8 cellular contexts compared by ENCODE assay signal in genomic region chr7:20798694-20799121, GRCh38. TPM values are rescaled to one million over a fixed set of nuclear protein-coding genes. Genes with fewer than 3 reads are reported as not detected.
DNase-seq lines count a peak whose midpoint lies in the region; ATAC-seq and TF ChIP-seq lines count a peak whose summit lies in the region.

No MANE protein-coding gene starts in this region.

- intact Hi-C loops in esophagus muscularis mucosa (cut with DNase I): no loop called here

- 8% methylated on average over 15 of the region's 15 CpGs for WGBS in esophagus muscularis mucosa
- WGBS in smooth muscle cell (ENCODE audit: low lambda C conversion rate): 2% methylated on average over 15 of the region's 15 CpGs

- no peak overlapping the region for H2AFZ ChIP-seq in smooth muscle cell (ENCODE audit: low read depth)

- peak overlapping the region; percentile 55 to 69 (median 58) for H3K4me3 ChIP-seq in esophagus muscularis mucosa
- H3K4me3 ChIP-seq in smooth muscle cell: peak overlapping the region; percentile 54

- no peaks in the 10 kb centered on the region for H3F3A ChIP-seq in smooth muscle cell (ENCODE audit: low read depth)

- H3K4me1 ChIP-seq in esophagus muscularis mucosa (peaks cover 9 to 21% (median 21%) of the 10 kb centered on the region in 4 donors), smooth muscle cell (ENCODE audit: low read depth) (peaks cover 35% of the 10 kb centered on the region)

- no peak for TF ChIP-seq POLR2A in esophagus muscularis mucosa (IDR thresholded peaks at IDR 0.05; ENCODE audit: low read depth)

- no peaks in the 10 kb centered on the region for H4K20me1 ChIP-seq in smooth muscle cell (ENCODE audit: low read depth)

- TF ChIP-seq EP300 in esophagus muscularis mucosa (IDR thresholded peaks at IDR 0.05): no peak

- no peak for TF ChIP-seq CTCF in esophagus muscularis mucosa (IDR thresholded peaks at IDR 0.05)
- TF ChIP-seq CTCF in smooth muscle cell (IDR thresholded peaks at IDR 0.05; ENCODE audit: borderline replicate concordance, insufficient read depth, poor library complexity, severe bottlenecking): no peak

- H3K9ac ChIP-seq in smooth muscle cell (ENCODE audit: low read depth): no peak overlapping the region

- DNase-seq in NCI-H2081 (lab: John Stamatoyannopoulos, UW): peak; percentile 65 to 80
- no peak for DNase-seq in NCI-H2081 treated with DMSO at 0.1 percent for 48 hours (lab: John Stamatoyannopoulos, UW)
- DNase-seq in NCI-H345 treated with DMSO at 0.1 percent for 48 hours (lab: John Stamatoyannopoulos, UW; ENCODE audit: unreplicated experiment): peak; percentile 74
- DNase-seq in esophagus muscularis mucosa (ENCODE audit: extremely low spot score): no peak
- DNase-seq in smooth muscle cell (lab: John Stamatoyannopoulos, UW; ENCODE audit: unreplicated experiment): no peak
- DNase-seq in HuH-7 (ENCODE audit: low spot score): no peak
- no peak for DNase-seq in SIG-M5 treated with dmso at 0.1 percent for 504 hours (lab: John Stamatoyannopoulos, UW; ENCODE audit: unreplicated experiment)

- no peak overlapping the region for H3K27ac ChIP-seq in esophagus muscularis mucosa (replicated peaks in 1 of 4)
- H3K27ac ChIP-seq in smooth muscle cell (ENCODE audit: low read depth): no peak overlapping the region

- H3K27me3 ChIP-seq in esophagus muscularis mucosa (peaks cover 19 to 71% (median 51%) of the 10 kb centered on the region in 4 donors), smooth muscle cell (ENCODE audit: low read depth) (peaks cover 76% of the 10 kb centered on the region)

- no peaks in the 10 kb centered on the region for H3K9me3 ChIP-seq in esophagus muscularis mucosa
- H3K9me3 ChIP-seq in smooth muscle cell (replicated peaks; ENCODE audit: low read depth): no peaks in the 10 kb centered on the region

- H3K79me2 ChIP-seq in smooth muscle cell (ENCODE audit: low read depth): no peaks in the 10 kb centered on the region

- ATAC-seq in HG03520 (IDR thresholded peaks at IDR 0.05; ENCODE audit: unreplicated experiment): no peak

- peak overlapping the region; percentile 82 for H3K4me2 ChIP-seq in smooth muscle cell

- H3K36me3 ChIP-seq in esophagus muscularis mucosa (no peaks in the 10 kb centered on the region), smooth muscle cell (ENCODE audit: low read depth) (no peaks in the 10 kb centered on the region)

RNA-seq across cellular contexts. Expression of gene SP8, which starts 12.0 kb away (rescaled TPM):
- total RNA-seq in esophagus muscularis mucosa (not detected), smooth muscle cell (not detected in 2 replicates)
- not detected in 2 replicates for polyA plus RNA-seq in smooth muscle cell

Comparison
In these comparisons a context has a peak if more than half of its experiments do, and no peak if none do; other contexts are left out.
1. DNase-seq: peak in NCI-H2081 (2 of 2) and NCI-H345 treated with DMSO at 0.1 percent for 48 hours (single experiment); none in NCI-H2081 treated with DMSO at 0.1 percent for 48 hours (single experiment), esophagus muscularis mucosa (single experiment), smooth muscle cell (single experiment), HuH-7 (single experiment) and SIG-M5 treated with dmso at 0.1 percent for 504 hours (single experiment).